Comparison of ENCODE assay signal across 25 cellular contexts in the genomic region with DNA sequence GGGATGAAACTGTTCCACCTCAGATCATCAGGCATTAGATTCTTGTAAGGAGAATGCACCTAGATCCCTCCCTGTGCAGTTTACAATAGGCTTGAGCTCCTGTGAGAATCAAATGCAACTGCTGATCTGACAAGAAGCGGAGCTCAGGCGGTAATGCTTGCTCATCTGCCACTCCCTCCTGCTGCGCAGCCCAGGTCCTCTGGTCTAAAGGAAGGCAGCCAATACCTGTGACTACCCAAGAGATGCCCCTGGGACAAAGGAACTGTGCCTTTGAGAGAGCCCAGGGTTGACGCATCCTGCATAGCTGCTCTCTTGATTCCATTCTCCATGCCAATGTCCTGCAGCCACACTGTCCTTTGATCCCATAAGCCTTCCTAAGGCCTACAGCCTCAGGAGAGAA.
"Had no signal": no experiment of that assay in that cellular context is flagged by ENCODE, and none has a peak within 500 bp of the region (broad histone marks: within the 10 kb centered on the region; RNA-seq: fewer than 3 reads in every experiment).

No MANE protein-coding gene starts in this region.

- H3K4me1 Mint-ChIP-seq: central memory CD8-positive, alpha-beta T cell; endodermal cell; memory B cell; mesothelial cell of epicardium; naive B cell; stimulated activated naive CD8-positive, alpha-beta T cell treated with anti-CD3 and anti-CD28 coated beads, Interleukin-15, amount 100 ng/mL, for 72 hours had no signal

- H3K27me3 Mint-ChIP-seq: dendritic cell treated with granulocyte-macrophage colony-stimulating factor and Interleukin-4, amounts not matched to agents 40 ng/mL and 50 ng/mL, for 4 days had no signal

- ATAC-seq: left lobe of liver; mucosa of descending colon; pancreas; right lobe of liver; stimulated activated naive CD8-positive, alpha-beta T cell treated with anti-CD3 and anti-CD28 coated beads, Interleukin-15, amount 100 ng/mL, for 72 hours had no signal

- H3K36me3 Mint-ChIP-seq: memory B cell, mesothelial cell of epicardium, naive B cell had no signal

- H3K9me3 Mint-ChIP-seq: central memory CD8-positive, alpha-beta T cell; dendritic cell treated with granulocyte-macrophage colony-stimulating factor and Interleukin-4, amounts not matched to agents 40 ng/mL and 50 ng/mL, for 4 days; endodermal cell; memory B cell; mesothelial cell of epicardium; nephron progenitor cell; stimulated activated naive CD8-positive, alpha-beta T cell treated with anti-CD3 and anti-CD28 coated beads, Interleukin-15, amount 100 ng/mL, for 72 hours had no signal

- DNase-seq: colonic mucosa; effector CD8-positive, alpha-beta T cell; esophagus squamous epithelium; hypothalamus; naive B cell; nephron progenitor cell; occipital lobe; pancreas; retina; right lobe of liver; stimulated activated CD4-positive, alpha-beta T cell treated with anti-CD3 and anti-CD28 coated beads, Interleukin-12 subunit alpha, Interleukin-12 subunit beta, amount 100 ng/mL, for 4 hours; stimulated activated CD4-positive, alpha-beta T cell treated with anti-CD3 and anti-CD28 coated beads, Interleukin-1b, Interleukin-23, amount 100 ng/mL, for 48 hours; stimulated activated CD4-positive, alpha-beta T cell treated with anti-CD3 and anti-CD28 coated beads, Interleukin-4, amount 100 ng/mL, for 1 hour; stimulated activated CD8-positive, alpha-beta memory T cell treated with anti-CD3 and anti-CD28 coated beads, Interleukin-4, amount 100 ng/mL, for 48 hours; stimulated activated naive CD4-positive, alpha-beta T cell; stimulated activated naive CD8-positive, alpha-beta T cell treated with anti-CD3 and anti-CD28 coated beads, Interleukin-15, amount 100 ng/mL, for 72 hours; thyroid gland had no signal

- H3K4me1 ChIP-seq: colonic mucosa, thyroid gland had no signal

- H3K27ac ChIP-seq: colonic mucosa, epithelial cell of prostate, esophagus squamous epithelium, pancreas, right lobe of liver, thyroid gland had no signal

- H3K4me3 Mint-ChIP-seq: central memory CD8-positive, alpha-beta T cell; dendritic cell treated with granulocyte-macrophage colony-stimulating factor and Interleukin-4, amounts not matched to agents 40 ng/mL and 50 ng/mL, for 4 days; endodermal cell; memory B cell; mesothelial cell of epicardium; nephron progenitor cell; stimulated activated naive CD8-positive, alpha-beta T cell treated with anti-CD3 and anti-CD28 coated beads, Interleukin-15, amount 100 ng/mL, for 72 hours had no signal

- H3K27ac Mint-ChIP-seq: dendritic cell treated with granulocyte-macrophage colony-stimulating factor and Interleukin-4, amounts not matched to agents 40 ng/mL and 50 ng/mL, for 4 days; endodermal cell; memory B cell; mesothelial cell of epicardium; naive B cell; nephron progenitor cell; stimulated activated naive CD8-positive, alpha-beta T cell treated with anti-CD3 and anti-CD28 coated beads, Interleukin-15, amount 100 ng/mL, for 72 hours had no signal

- H3K27me3 ChIP-seq: colonic mucosa, pancreas, right lobe of liver, thyroid gland had no signal
